Comparison of ENCODE assay signal across 17 cellular contexts in the genomic region with DNA sequence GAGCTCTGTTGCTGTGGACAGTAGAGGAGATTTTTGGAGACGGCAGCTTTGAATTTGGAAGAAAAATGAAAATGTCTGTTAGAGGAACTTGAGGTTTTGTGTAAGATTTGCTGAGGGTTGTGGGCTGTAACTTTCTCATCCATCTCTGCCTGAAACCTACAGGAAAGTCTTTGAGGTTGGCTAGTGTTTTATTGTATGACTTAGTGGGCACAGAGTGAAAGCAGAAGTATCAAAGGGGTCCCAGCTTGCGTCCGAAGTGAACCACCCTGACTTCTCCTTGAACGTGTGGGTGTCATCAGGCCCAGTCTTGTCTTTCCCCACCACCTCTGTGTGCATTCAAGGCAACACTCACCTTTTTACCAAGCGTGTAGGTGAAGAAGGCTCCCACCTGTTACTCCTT.
DNase-seq lines count a peak whose midpoint lies in the region; ATAC-seq and TF ChIP-seq lines count a peak whose summit lies in the region.
"Had no signal": no experiment of that assay in that cellular context is flagged by ENCODE, and none has a peak within 500 bp of the region (broad histone marks: within the 10 kb centered on the region; RNA-seq: fewer than 3 reads in every experiment).

No MANE protein-coding gene starts in this region.

- no peaks in the 10 kb centered on the region for H3K9me3 Mint-ChIP-seq in activated naive CD4-positive, alpha-beta T cell treated with anti-CD3 and anti-CD28 coated beads, Interleukin-2, amount 50 U/mL, for 24 hours
- H3K9me3 Mint-ChIP-seq in T-helper 2 cell treated with Interferon-gamma antibody and Interleukin-4, amounts not matched to agents 5 μg/mL and 100 μg/mL, for 36 hours, result no peaks in the 10 kb centered on the region
- H3K9me3 Mint-ChIP-seq: activated B cell treated with CpG ODN at 0.5 μM for 24 hours; activated T-cell treated with anti-CD3 and anti-CD28 coated beads, Interleukin-2, amount 50 U/mL, for 24 hours had no signal

- DNase-seq in activated naive CD4-positive, alpha-beta T cell (lab: John Stamatoyannopoulos, UW), result no peak
- DNase-seq in T-helper 2 cell treated with Interferon-gamma antibody and Interleukin-4, amounts not matched to agents 5 μg/mL and 100 μg/mL, for 36 hours (ENCODE audit: low spot score), result no peak
- DNase-seq in left ventricle myocardium inferior, result no peak
- DNase-seq in central memory CD4-positive, alpha-beta T cell, result no peak
- no peak for DNase-seq in AG20443 (ENCODE audit: low spot score)
- no peak for DNase-seq in pons (ENCODE audit: low spot score)
- DNase-seq: activated B cell treated with CpG ODN at 0.5 μM for 24 hours; activated T-cell treated with anti-CD3 and anti-CD28 coated beads, Interleukin-2, amount 50 U/mL, for 24 hours; COR-L47; effector CD8-positive, alpha-beta T cell; foreskin keratinocyte; stimulated activated CD4-positive, alpha-beta T cell treated with anti-CD3 and anti-CD28 coated beads, Interleukin-12 subunit alpha, Interleukin-12 subunit beta, amount 100 ng/mL, for 4 hours; tibial artery had no signal

- H3K4me1 Mint-ChIP-seq in activated naive CD4-positive, alpha-beta T cell treated with anti-CD3 and anti-CD28 coated beads, Interleukin-2, amount 50 U/mL, for 24 hours, result peaks cover 41% of the 10 kb centered on the region
- peaks cover 46% of the 10 kb centered on the region for H3K4me1 Mint-ChIP-seq in T-helper 2 cell treated with Interferon-gamma antibody and Interleukin-4, amounts not matched to agents 5 μg/mL and 100 μg/mL, for 36 hours (ENCODE audit: low read depth)

- H3K36me3 Mint-ChIP-seq in activated naive CD4-positive, alpha-beta T cell treated with anti-CD3 and anti-CD28 coated beads, Interleukin-2, amount 50 U/mL, for 24 hours, result peaks cover 1% of the 10 kb centered on the region
- no peaks in the 10 kb centered on the region for H3K36me3 Mint-ChIP-seq in T-helper 2 cell treated with Interferon-gamma antibody and Interleukin-4, amounts not matched to agents 5 μg/mL and 100 μg/mL, for 36 hours (ENCODE audit: low read depth)
- H3K36me3 Mint-ChIP-seq: brain had no signal

- H3K27me3 Mint-ChIP-seq in activated naive CD4-positive, alpha-beta T cell treated with anti-CD3 and anti-CD28 coated beads, Interleukin-2, amount 50 U/mL, for 24 hours, result no peaks in the 10 kb centered on the region
- peaks cover 4% of the 10 kb centered on the region for H3K27me3 Mint-ChIP-seq in T-helper 2 cell treated with Interferon-gamma antibody and Interleukin-4, amounts not matched to agents 5 μg/mL and 100 μg/mL, for 36 hours (ENCODE audit: low read depth)
- H3K27me3 Mint-ChIP-seq: activated B cell treated with CpG ODN at 0.5 μM for 24 hours; activated T-cell treated with anti-CD3 and anti-CD28 coated beads, Interleukin-2, amount 50 U/mL, for 24 hours had no signal

- H3K27ac Mint-ChIP-seq in activated naive CD4-positive, alpha-beta T cell treated with anti-CD3 and anti-CD28 coated beads, Interleukin-2, amount 50 U/mL, for 24 hours, result peak overlapping the region; percentile 5
- H3K27ac Mint-ChIP-seq in T-helper 2 cell treated with Interferon-gamma antibody and Interleukin-4, amounts not matched to agents 5 μg/mL and 100 μg/mL, for 36 hours, result peak overlapping the region; percentile 58
- H3K27ac Mint-ChIP-seq: activated B cell treated with CpG ODN at 0.5 μM for 24 hours; activated T-cell treated with anti-CD3 and anti-CD28 coated beads, Interleukin-2, amount 50 U/mL, for 24 hours had no signal

- H3K27me3 ChIP-seq in left ventricle myocardium inferior (ENCODE audit: low read depth), result no peaks in the 10 kb centered on the region
- H3K27me3 ChIP-seq: tibial artery had no signal

- H3K27ac ChIP-seq in left ventricle myocardium inferior (replicated peaks), result no peak overlapping the region
- H3K27ac ChIP-seq: foreskin keratinocyte, parathyroid adenoma, tibial artery had no signal

- TF ChIP-seq CTCF in left ventricle myocardium inferior (IDR thresholded peaks at IDR 0.05; ENCODE audit: borderline replicate concordance), result no peak

- H3K9me3 ChIP-seq in left ventricle myocardium inferior (replicated peaks), result no peaks in the 10 kb centered on the region
- H3K9me3 ChIP-seq: tibial artery had no signal

- H3K4me3 ChIP-seq in left ventricle myocardium inferior, result no peak overlapping the region
- H3K4me3 ChIP-seq: tibial artery had no signal

- peaks cover 7% of the 10 kb centered on the region for H3K4me1 ChIP-seq in left ventricle myocardium inferior
- H3K4me1 ChIP-seq: foreskin keratinocyte, parathyroid adenoma, tibial artery had no signal

- intact Hi-C loops in left ventricle myocardium inferior (cut with micrococcal nuclease), result no loop called here

- no peaks in the 10 kb centered on the region for H3K36me3 ChIP-seq in left ventricle myocardium inferior
- H3K36me3 ChIP-seq: tibial artery had no signal

- ATAC-seq in HG03066 (IDR thresholded peaks at IDR 0.05; ENCODE audit: low read depth, unreplicated experiment), result peak; percentile 53
- ATAC-seq: foreskin keratinocyte had no signal

- H3K4me3 Mint-ChIP-seq in activated naive CD4-positive, alpha-beta T cell treated with anti-CD3 and anti-CD28 coated beads, Interleukin-2, amount 50 U/mL, for 24 hours, result peak overlapping the region; percentile 12
- peak overlapping the region; percentile 54 for H3K4me3 Mint-ChIP-seq in T-helper 2 cell treated with Interferon-gamma antibody and Interleukin-4, amounts not matched to agents 5 μg/mL and 100 μg/mL, for 36 hours
- H3K4me3 Mint-ChIP-seq: activated B cell treated with CpG ODN at 0.5 μM for 24 hours; activated T-cell treated with anti-CD3 and anti-CD28 coated beads, Interleukin-2, amount 50 U/mL, for 24 hours; brain had no signal
